18 cellular contexts compared by ENCODE assay signal in the genomic region with DNA sequence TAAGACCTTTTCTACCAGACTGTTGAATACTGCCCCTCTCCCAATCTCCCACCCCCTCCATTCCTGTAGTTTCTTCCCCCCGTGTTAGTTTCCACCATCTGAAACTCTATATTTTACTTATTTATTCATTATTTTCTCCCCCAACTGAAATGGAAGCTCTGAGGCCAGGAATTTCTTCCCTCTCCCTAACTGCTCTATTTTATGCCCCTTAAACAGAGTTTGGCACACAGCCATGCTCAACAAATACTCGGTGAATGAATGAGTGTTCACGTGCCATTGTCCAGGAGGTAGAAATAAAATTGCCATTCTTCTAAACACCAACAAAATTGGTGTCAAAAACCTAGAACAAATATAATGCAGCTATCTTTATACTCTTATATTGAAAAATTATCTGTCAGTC.
"Had no signal": no experiment of that assay in that cellular context is flagged by ENCODE, and none has a peak within 500 bp of the region (broad histone marks: within the 10 kb centered on the region; RNA-seq: fewer than 3 reads in every experiment).

No MANE protein-coding gene starts in this region.

- H3K27ac Mint-ChIP-seq: activated naive CD8-positive, alpha-beta T cell treated with anti-CD3 and anti-CD28 coated beads for 36 hours; endodermal cell had no signal

- H3K4me3 Mint-ChIP-seq: activated naive CD8-positive, alpha-beta T cell treated with anti-CD3 and anti-CD28 coated beads for 36 hours; endodermal cell had no signal

- DNase-seq: activated CD4-positive, alpha-beta T cell treated with anti-CD3 and anti-CD28 coated beads, Interleukin-2, amount 50 U/mL, for 4 hours; activated CD4-positive, CD25-positive, alpha-beta regulatory T cell treated with anti-CD3 and anti-CD28 coated beads, Interleukin-2, amount 50 U/mL, for 72 hours; activated effector memory CD4-positive, alpha-beta T cell treated with Interleukin-2 at 50 U/mL for 16 hours; activated naive CD8-positive, alpha-beta T cell treated with anti-CD3 and anti-CD28 coated beads for 36 hours; activated T-cell treated with anti-CD3 and anti-CD28 coated beads for 4 hours; amygdala; cerebellar nuclear complex; hippocampal formation; kidney; left ventricle myocardium inferior; naive B cell; retina; stimulated activated CD4-positive, alpha-beta T cell treated with anti-CD3 and anti-CD28 coated beads, Interleukin-2, amount 100 ng/mL, for 48 hours; stimulated activated naive CD4-positive, alpha-beta T cell; substantia nigra; T-helper 9 cell; transverse colon had no signal

- H3K9me3 Mint-ChIP-seq: activated naive CD8-positive, alpha-beta T cell treated with anti-CD3 and anti-CD28 coated beads for 36 hours; endodermal cell; naive B cell had no signal

- H3K27me3 Mint-ChIP-seq: activated naive CD8-positive, alpha-beta T cell treated with anti-CD3 and anti-CD28 coated beads for 36 hours; naive B cell had no signal
